Comparison of ENCODE assay signal across 8 cellular contexts in genomic region chr6:30075094-30075986, GRCh38. TPM values are rescaled to one million over a fixed set of nuclear protein-coding genes. Genes with fewer than 3 reads are reported as not detected.
DNase-seq lines count a peak whose midpoint lies in the region; ATAC-seq and TF ChIP-seq lines count a peak whose summit lies in the region.

Gene RNF39 (minus strand): TSS chr6:30075769. CDS start chr6:30075585, 184 bp downstream.

- no peak within 1 kb of the TSS for H3K27ac ChIP-seq in mucosa of rectum (ENCODE audit: low read depth in 2 of 2, low read length in 2 of 2)

- DNase-seq in D341Med (ENCODE audit: low spot score) (peak; percentile 64), NCI-H1105 treated with DMSO at 0.1 percent for 48 hours (lab: John Stamatoyannopoulos, UW) (peak; percentile 16), cardiac fibroblast (ENCODE audit: low read depth in 2 of 2) (no peak), DMS153 (lab: John Stamatoyannopoulos, UW) (no peak), MG63 (no peak), NCI-H2107 (lab: John Stamatoyannopoulos, UW) (no peak)

- peak; percentile 42 for TF ChIP-seq CTCF in cardiac fibroblast (IDR thresholded peaks at IDR 0.05; ENCODE audit: low read depth, low read length)

- H3K36me3 ChIP-seq in mucosa of rectum (ENCODE audit: control insufficient read depth in 2 of 2, insufficient read depth in 2 of 2, low read length in 2 of 2) (no peaks in the 10 kb centered on the region), MG63 (no peaks in the 10 kb centered on the region)

- H3K9ac ChIP-seq in mucosa of rectum (ENCODE audit: low read depth in 1 of 2, low read length in 2 of 2): peak within 1 kb of the TSS in 1 of 2 donors; percentile 58

- H3K9me3 ChIP-seq in mucosa of rectum (ENCODE audit: control insufficient read depth in 2 of 2, low read length in 2 of 2): no peaks in the 10 kb centered on the region
- H3K9me3 ChIP-seq in MG63: no peaks in the 10 kb centered on the region

- ATAC-seq in GM21619 (IDR thresholded peaks at IDR 0.05; ENCODE audit: unreplicated experiment): no peak

- H3K27me3 ChIP-seq in mucosa of rectum (ENCODE audit: control insufficient read depth in 2 of 2, insufficient read depth in 2 of 2, low read length in 2 of 2): peaks cover 39 to 53% of the 10 kb centered on the region in 2 donors
- no peaks in the 10 kb centered on the region for H3K27me3 ChIP-seq in MG63

- H3K4me1 ChIP-seq in mucosa of rectum (ENCODE audit: control insufficient read depth in 2 of 2, insufficient read depth in 2 of 2, low read length in 2 of 2): peaks cover 11 to 19% of the 10 kb centered on the region in 2 donors

- peak within 1 kb of the TSS in 1 of 2 donors; percentile 8 for H3K4me3 ChIP-seq in cardiac fibroblast (replicated peaks in 1 of 2; ENCODE audit: low read depth in 2 of 2, low read length in 2 of 2)
- H3K4me3 ChIP-seq in mucosa of rectum (ENCODE audit: low read length in 2 of 2): peak within 1 kb of the TSS; percentile 45 to 51
- H3K4me3 ChIP-seq in MG63: no peak within 1 kb of the TSS

RNA-seq across cellular contexts. Expression of gene RNF39, which starts in this region (rescaled TPM):
- not detected in 2 replicates for total RNA-seq in MG63 (2014; rRNA removed; shearing (Covaris generic); ENCODE audit: low replicate concordance)

Comparison
In these comparisons a context has a peak if more than half of its experiments do, and no peak if none do; other contexts are left out.
1. DNase-seq: peak in D341Med (single experiment) and NCI-H1105 treated with DMSO at 0.1 percent for 48 hours (single experiment); none in cardiac fibroblast (0 of 2), DMS153 (single experiment), MG63 (single experiment) and NCI-H2107 (single experiment).